8 cellular contexts compared by ENCODE assay signal in genomic region chr1:193211539-193211938, GRCh38. TPM values are rescaled to one million over a fixed set of nuclear protein-coding genes. Genes with fewer than 3 reads are reported as not detected.
DNase-seq lines count a peak whose midpoint lies in the region; ATAC-seq and TF ChIP-seq lines count a peak whose summit lies in the region.

No MANE protein-coding gene starts in this region.

- H3K27ac ChIP-seq in epithelial cell of prostate (peak overlapping the region; percentile 90), tibial nerve (peak overlapping the region in 2 of 4 donors; percentile 2 to 61), ascending aorta (no peak overlapping the region)

- H3K9me3 ChIP-seq in tibial nerve = peaks cover 0 to 11% (median 0%) of the 10 kb centered on the region in 4 donors
- peaks cover 5 to 8% of the 10 kb centered on the region in 2 donors for H3K9me3 ChIP-seq in ascending aorta

- no peak overlapping the region for H3K4me3 ChIP-seq in H7 (ENCODE audit: insufficient read depth, low read depth, low read length)
- no peak overlapping the region for H3K4me3 ChIP-seq in tibial nerve
- H3K4me3 ChIP-seq in ascending aorta = no peak overlapping the region

- ATAC-seq in HG03460 (IDR thresholded peaks at IDR 0.05; ENCODE audit: unreplicated experiment) = peak; percentile 86

- TF ChIP-seq CTCF in GM20000 (IDR thresholded peaks at IDR 0.05; ENCODE audit: extremely low read depth, missing control alignments) (no peak), tibial nerve (IDR thresholded peaks at IDR 0.05) (no peak), ascending aorta (IDR thresholded peaks at IDR 0.05) (no peak)

- DNase-seq in AG08395 (ENCODE audit: low spot score) = peak; percentile 51
- DNase-seq in GM20000 (ENCODE audit: low spot score) = peak; percentile 5
- DNase-seq in epithelial cell of prostate (ENCODE audit: low read depth, low spot score) = peak; percentile 70
- DNase-seq in H7 = no peak
- no peak for DNase-seq in tibial nerve (ENCODE audit: low spot score in 2 of 2)
- DNase-seq in ascending aorta (ENCODE audit: low spot score in 2 of 2) = no peak
- no peak for DNase-seq in middle frontal gyrus (ENCODE audit: extremely low spot score, low spot score)

- peaks cover 0 to 11% (median 0%) of the 10 kb centered on the region in 4 donors for H3K4me1 ChIP-seq in tibial nerve
- no peaks in the 10 kb centered on the region for H3K4me1 ChIP-seq in ascending aorta

- no peak for TF ChIP-seq EP300 in tibial nerve (IDR thresholded peaks at IDR 0.05)

- H3K36me3 ChIP-seq in H7 (replicated peaks; ENCODE audit: control insufficient read depth, insufficient read depth, low read length) (no peaks in the 10 kb centered on the region), tibial nerve (peaks cover 0 to 63% (median 0%) of the 10 kb centered on the region in 3 donors), ascending aorta (peaks cover 7 to 40% of the 10 kb centered on the region in 2 donors)

- 52 to 55% methylated on average over 1 of the region's 1 CpG for WGBS in tibial nerve, 2 donors

- H3K27me3 ChIP-seq in H7 (ENCODE audit: control insufficient read depth, insufficient read depth, low read length) (no peaks in the 10 kb centered on the region), tibial nerve (no peaks in the 10 kb centered on the region), ascending aorta (no peaks in the 10 kb centered on the region)

- no peak for TF ChIP-seq POLR2A in tibial nerve (IDR thresholded peaks at IDR 0.05)

- intact Hi-C loops in ascending aorta (cut with DNase I) = no loop called here

RNA-seq across cellular contexts. Expression of gene B3GALT2, which starts 25.1 kb away (rescaled TPM):
- not detected in 2 replicates for total RNA-seq in H7 (2014; rRNA removed; shearing (Covaris generic))
- 10 to 100 TPM in 1 of 4 donors, 1 to 10 TPM in 3; 3.9 to 11.7 (median 6.3) TPM for total RNA-seq in tibial nerve
- total RNA-seq in ascending aorta = not detected

Comparison
In these comparisons a context has a peak if more than half of its experiments do, and no peak if none do; other contexts are left out.
1. DNase-seq: peak in AG08395 (single experiment), GM20000 (single experiment) and epithelial cell of prostate (single experiment); none in H7 (single experiment), tibial nerve (0 of 2), ascending aorta (0 of 2) and middle frontal gyrus (single experiment).